Comparison of ENCODE assay signal across 23 cellular contexts in genomic region chr18:46039967-46040746, GRCh38. TPM values are rescaled to one million over a fixed set of nuclear protein-coding genes. Genes with fewer than 3 reads are reported as not detected.
DNase-seq lines count a peak whose midpoint lies in the region; ATAC-seq and TF ChIP-seq lines count a peak whose summit lies in the region.
"Had no signal": no experiment of that assay in that cellular context is flagged by ENCODE, and none has a peak within 500 bp of the region (broad histone marks: within the 10 kb centered on the region; RNA-seq: fewer than 3 reads in every experiment).

No MANE protein-coding gene starts in this region.

- H4K20me1 ChIP-seq in DND-41 (ENCODE audit: insufficient read depth, low read length), result no peaks in the 10 kb centered on the region

- no peak overlapping the region for H3K4me2 ChIP-seq in DND-41 (ENCODE audit: insufficient read depth, low read length)

- no peaks in the 10 kb centered on the region for H3K79me2 ChIP-seq in DND-41 (ENCODE audit: insufficient read depth, low read length)

- peak overlapping the region in 2 of 4 donors; percentile 28 to 33 for H3K4me3 Mint-ChIP-seq in CD4-positive, CD25-positive, alpha-beta regulatory T cell
- peak overlapping the region in 7 of 10 donors; percentile 1 to 64 (median 32) for H3K4me3 Mint-ChIP-seq in naive thymus-derived CD4-positive, alpha-beta T cell
- H3K4me3 Mint-ChIP-seq: nephron progenitor cell; stimulated activated naive CD8-positive, alpha-beta T cell treated with anti-CD3 and anti-CD28 coated beads, Interleukin-15, Interleukin-2, amounts not matched to agents 100 ng/mL and 50 ng/mL, for 24 hours had no signal

- POLR2A ChIA-PET in naive thymus-derived CD4-positive, alpha-beta T cell (lab: Charles Lee), result interaction anchor here (0.7 to 0.8 kb wide), 2 partner anchors 12 to 43 kb away, joined by 3 to 5 read pairs; no protein-coding TSS in a partner anchor

- TF ChIP-seq CTCF in DND-41 (IDR thresholded peaks at IDR 0.05; ENCODE audit: borderline replicate concordance, extremely low read depth, low read length, poor library complexity, severe bottlenecking) (no peak), adrenal gland (IDR thresholded peaks at IDR 0.05) (no peak), vagina (IDR thresholded peaks at IDR 0.05) (no peak)

- H3K4me3 ChIP-seq in CD4-positive, CD25-positive, alpha-beta regulatory T cell (ENCODE audit: low read depth, low read length), result no peak overlapping the region
- H3K4me3 ChIP-seq in DND-41 (ENCODE audit: low read depth in 1 of 2, low read length in 2 of 2) (no peak overlapping the region), adrenal gland (no peak overlapping the region), vagina (no peak overlapping the region), H7 (ENCODE audit: insufficient read depth, low read depth, low read length) (no peak overlapping the region)
- H3K4me3 ChIP-seq in naive thymus-derived CD4-positive, alpha-beta T cell (ENCODE audit: low read length), result no peak overlapping the region
- H3K4me3 ChIP-seq: ascending aorta, tibial artery had no signal

- H3K27ac ChIP-seq in CD4-positive, CD25-positive, alpha-beta regulatory T cell (ENCODE audit: insufficient read depth, low read length, poor library complexity, severe bottlenecking), result no peak overlapping the region
- H3K27ac ChIP-seq in DND-41 (ENCODE audit: low read length), result 0 out of 2 replicates have a peak overlapping the region, but pooled peaks have one; percentile 16
- no peak overlapping the region for H3K27ac ChIP-seq in adrenal gland
- no peak overlapping the region for H3K27ac ChIP-seq in naive thymus-derived CD4-positive, alpha-beta T cell (ENCODE audit: low read depth, low read length)
- no peak overlapping the region for H3K27ac ChIP-seq in vagina
- H3K27ac ChIP-seq: ascending aorta, tibial artery had no signal

- WGBS in adrenal gland, 4 donors, result 57 to 70% (median 64%) methylated on average over 7 of the region's 7 CpGs

- no peaks in the 10 kb centered on the region for H3K9me3 Mint-ChIP-seq in CD4-positive, CD25-positive, alpha-beta regulatory T cell
- H3K9me3 Mint-ChIP-seq in naive thymus-derived CD4-positive, alpha-beta T cell, result peaks cover 0 to 2% (median 0%) of the 10 kb centered on the region in 11 donors
- H3K9me3 Mint-ChIP-seq: stimulated activated naive CD8-positive, alpha-beta T cell treated with anti-CD3 and anti-CD28 coated beads, Interleukin-15, Interleukin-2, amounts not matched to agents 100 ng/mL and 50 ng/mL, for 24 hours had no signal

- peak overlapping the region; percentile 88 to 89 (median 88) for H3K27ac Mint-ChIP-seq in CD4-positive, CD25-positive, alpha-beta regulatory T cell
- peak overlapping the region in 8 of 9 donors; percentile 12 to 75 (median 50) for H3K27ac Mint-ChIP-seq in naive thymus-derived CD4-positive, alpha-beta T cell

- intact Hi-C loops in adrenal gland (cut with DNase I) (no loop called here), vagina (cut with DNase I) (no loop called here), left colon (cut with DNase I, micrococcal nuclease) (no loop called here)
- intact Hi-C loops in naive thymus-derived CD4-positive, alpha-beta T cell (cut with micrococcal nuclease), result loop anchor here (1.0 to 5.0 kb wide), 2 partner anchors 8 to 43 kb away; no protein-coding TSS in a partner anchor

- TF ChIP-seq POLR2A in adrenal gland (IDR thresholded peaks at IDR 0.05) (no peak), vagina (IDR thresholded peaks at IDR 0.05) (no peak)

- H3K27me3 ChIP-seq in CD4-positive, CD25-positive, alpha-beta regulatory T cell (ENCODE audit: control insufficient read depth, insufficient read depth, low read length), result no peaks in the 10 kb centered on the region
- no peaks in the 10 kb centered on the region for H3K27me3 ChIP-seq in DND-41 (ENCODE audit: insufficient read depth, low read length, poor library complexity)
- H3K27me3 ChIP-seq in adrenal gland, result no peaks in the 10 kb centered on the region
- no peaks in the 10 kb centered on the region for H3K27me3 ChIP-seq in naive thymus-derived CD4-positive, alpha-beta T cell (ENCODE audit: control insufficient read depth in 2 of 2, insufficient read depth in 2 of 2, low read length in 2 of 2)
- no peaks in the 10 kb centered on the region for H3K27me3 ChIP-seq in vagina
- H3K27me3 ChIP-seq in H7 (ENCODE audit: control insufficient read depth, insufficient read depth, low read length), result no peaks in the 10 kb centered on the region
- H3K27me3 ChIP-seq: ascending aorta, tibial artery had no signal

- peaks cover 5 to 41% (median 33%) of the 10 kb centered on the region in 4 donors for H3K4me1 Mint-ChIP-seq in CD4-positive, CD25-positive, alpha-beta regulatory T cell
- H3K4me1 Mint-ChIP-seq in naive thymus-derived CD4-positive, alpha-beta T cell, result peaks cover 25 to 51% (median 44%) of the 10 kb centered on the region in 7 donors
- H3K4me1 Mint-ChIP-seq: nephron progenitor cell had no signal

- H2AFZ ChIP-seq in DND-41 (ENCODE audit: low read depth, low read length), result no peak overlapping the region

- DNase-seq in CD4-positive, CD25-positive, alpha-beta regulatory T cell, result no peak
- DNase-seq in DND-41 (no peak), adrenal gland (peak in 4 of 7 donors; percentile 33 to 51 (median 43)), vagina (ENCODE audit: extremely low spot score in 2 of 2) (no peak), H7 (no peak), left colon (no peak)
- DNase-seq in naive thymus-derived CD4-positive, alpha-beta T cell, result no peak
- DNase-seq: activated CD4-positive, CD25-positive, alpha-beta regulatory T cell; activated gamma-delta T cell treated with Interleukin-2 at 50 U/mL for 16 hours; DMS79 treated with DMSO at 0.1 percent for 48 hours; foreskin melanocyte; HCEC 1CT; hypothalamus; Kasumi-1; NCI-H1105; NCI-H2081 treated with DMSO at 0.1 percent for 48 hours; nephron progenitor cell; NK-92 treated with Interleukin-12 subunit alpha and Interleukin-12 subunit beta, amount 100 ng/mL, for 24 hours; stimulated activated CD4-positive, alpha-beta T cell treated with anti-CD3 and anti-CD28 coated beads, Interleukin-1b, Interleukin-23, amount 100 ng/mL, for 48 hours; T-helper 9 cell; tibial artery had no signal

- no peak overlapping the region for H3K9ac ChIP-seq in DND-41 (ENCODE audit: low read depth, low read length)

- CTCF ChIA-PET in naive thymus-derived CD4-positive, alpha-beta T cell (lab: Charles Lee), result interaction anchor here (1.2 kb wide), 1 partner anchor 11 kb away, joined by 3 read pairs; no protein-coding TSS in a partner anchor

- peaks cover 15% of the 10 kb centered on the region for H3K36me3 Mint-ChIP-seq in CD4-positive, CD25-positive, alpha-beta regulatory T cell
- peaks cover 5 to 21% (median 15%) of the 10 kb centered on the region in 5 donors for H3K36me3 Mint-ChIP-seq in naive thymus-derived CD4-positive, alpha-beta T cell

- no peak for ATAC-seq in CD4-positive, CD25-positive, alpha-beta regulatory T cell (ENCODE audit: low read depth in 2 of 2)
- ATAC-seq in DND-41 (ENCODE audit: insufficient read depth, low read depth), result no peak
- no peak for ATAC-seq in naive thymus-derived CD4-positive, alpha-beta T cell
- ATAC-seq in left colon, result no peak

- H3K9me3 ChIP-seq in CD4-positive, CD25-positive, alpha-beta regulatory T cell (ENCODE audit: control insufficient read depth in 2 of 2, low read length in 2 of 2), result no peaks in the 10 kb centered on the region
- H3K9me3 ChIP-seq in DND-41 (ENCODE audit: insufficient read depth, low read length, severe bottlenecking) (no peaks in the 10 kb centered on the region), adrenal gland (replicated peaks in 1 of 3) (no peaks in the 10 kb centered on the region), vagina (no peaks in the 10 kb centered on the region)
- H3K9me3 ChIP-seq in naive thymus-derived CD4-positive, alpha-beta T cell (ENCODE audit: control insufficient read depth in 2 of 3, low read length in 3 of 3), result no peaks in the 10 kb centered on the region
- H3K9me3 ChIP-seq: ascending aorta, tibial artery had no signal

- peaks cover 25% of the 10 kb centered on the region for H3K4me1 ChIP-seq in CD4-positive, CD25-positive, alpha-beta regulatory T cell (ENCODE audit: control insufficient read depth, insufficient read depth, low read length, poor library complexity, severe bottlenecking)
- H3K4me1 ChIP-seq in DND-41 (ENCODE audit: insufficient read depth, low read length) (peaks cover 27% of the 10 kb centered on the region), adrenal gland (replicated peaks in 1 of 2) (peaks cover 0 to 9% of the 10 kb centered on the region in 2 donors), vagina (no peaks in the 10 kb centered on the region)
- peaks cover 24 to 40% of the 10 kb centered on the region in 2 donors for H3K4me1 ChIP-seq in naive thymus-derived CD4-positive, alpha-beta T cell (ENCODE audit: control insufficient read depth in 2 of 2, insufficient read depth in 2 of 2, low read length in 2 of 2)
- H3K4me1 ChIP-seq: ascending aorta, tibial artery had no signal

- peaks cover 4% of the 10 kb centered on the region for H3K27me3 Mint-ChIP-seq in CD4-positive, CD25-positive, alpha-beta regulatory T cell
- no peaks in the 10 kb centered on the region for H3K27me3 Mint-ChIP-seq in naive thymus-derived CD4-positive, alpha-beta T cell
- H3K27me3 Mint-ChIP-seq: stimulated activated naive CD8-positive, alpha-beta T cell treated with anti-CD3 and anti-CD28 coated beads, Interleukin-15, Interleukin-2, amounts not matched to agents 100 ng/mL and 50 ng/mL, for 24 hours had no signal

- H3K36me3 ChIP-seq in CD4-positive, CD25-positive, alpha-beta regulatory T cell (ENCODE audit: control insufficient read depth, insufficient read depth, low read length), result no peaks in the 10 kb centered on the region
- H3K36me3 ChIP-seq in DND-41 (ENCODE audit: insufficient read depth, low read length) (no peaks in the 10 kb centered on the region), adrenal gland (replicated peaks in 1 of 2) (no peaks in the 10 kb centered on the region), vagina (no peaks in the 10 kb centered on the region), H7 (replicated peaks; ENCODE audit: control insufficient read depth, insufficient read depth, low read length) (no peaks in the 10 kb centered on the region)
- H3K36me3 ChIP-seq in naive thymus-derived CD4-positive, alpha-beta T cell (ENCODE audit: control insufficient read depth in 2 of 3, insufficient read depth in 3 of 3, low read length in 3 of 3), result no peaks in the 10 kb centered on the region

RNA-seq across cellular contexts. Expression of gene PSTPIP2, which starts 31.9 kb away (rescaled TPM):
- total RNA-seq in CD4-positive, CD25-positive, alpha-beta regulatory T cell, result 14.3 TPM
- 10 to 100 TPM; 10.3 to 16.1 (median 11.9) TPM for polyA plus RNA-seq in CD4-positive, CD25-positive, alpha-beta regulatory T cell
- 10 to 100 TPM in 2 of 8 donors, 1 to 10 TPM in 6; 5.3 to 17.8 (median 8.4) TPM for total RNA-seq in adrenal gland
- 1 to 10 TPM; 6.6 to 9.1 (median 7.0) TPM for polyA plus RNA-seq in adrenal gland
- total RNA-seq in naive thymus-derived CD4-positive, alpha-beta T cell, result 10 to 100 TPM; 11.1 to 24.6 (median 15.2) TPM
- polyA plus RNA-seq in naive thymus-derived CD4-positive, alpha-beta T cell, result 10 to 100 TPM; 13.5 to 15.9 TPM
- 9.1 TPM for total RNA-seq in vagina
- total RNA-seq in H7 (2014; rRNA removed; shearing (Covaris generic)), result 0.42 and 0.74 TPM in 2 replicates
- total RNA-seq in left colon, result 1 to 10 TPM; 3.7 to 7.4 TPM

RNA-seq across cellular contexts. Expression of gene ATP5F1A, which starts 57.9 kb away (rescaled TPM):
- 171 TPM for total RNA-seq in CD4-positive, CD25-positive, alpha-beta regulatory T cell
- 100 to 1,000 TPM; 553 to 620 (median 576) TPM for polyA plus RNA-seq in CD4-positive, CD25-positive, alpha-beta regulatory T cell
- total RNA-seq in adrenal gland (100 to 1,000 TPM; 597 to 783 (median 679) TPM), vagina (247 TPM), left colon (100 to 1,000 TPM; 652 to 824 TPM)
- 100 to 1,000 TPM; 194 to 697 (median 252) TPM for polyA plus RNA-seq in adrenal gland
- 100 to 1,000 TPM; 181 to 311 (median 212) TPM for total RNA-seq in naive thymus-derived CD4-positive, alpha-beta T cell
- polyA plus RNA-seq in naive thymus-derived CD4-positive, alpha-beta T cell, result 100 to 1,000 TPM; 484 to 541 TPM
- 979 and 1,013 TPM in 2 replicates for total RNA-seq in H7 (2014; rRNA removed; shearing (Covaris generic))

Comparison
In these comparisons a context has a peak if more than half of its experiments do, and no peak if none do; other contexts are left out.
1. DNase-seq: peak in adrenal gland (4 of 7); none in CD4-positive, CD25-positive, alpha-beta regulatory T cell (0 of 3), DND-41 (single experiment), naive thymus-derived CD4-positive, alpha-beta T cell (0 of 9), vagina (0 of 2), H7 (single experiment) and left colon (0 of 2).
2. intact Hi-C loops: an anchor here in naive thymus-derived CD4-positive, alpha-beta T cell (1.0 to 5.0 kb wide); none called in adrenal gland, vagina and left colon.